In the genomic region with DNA sequence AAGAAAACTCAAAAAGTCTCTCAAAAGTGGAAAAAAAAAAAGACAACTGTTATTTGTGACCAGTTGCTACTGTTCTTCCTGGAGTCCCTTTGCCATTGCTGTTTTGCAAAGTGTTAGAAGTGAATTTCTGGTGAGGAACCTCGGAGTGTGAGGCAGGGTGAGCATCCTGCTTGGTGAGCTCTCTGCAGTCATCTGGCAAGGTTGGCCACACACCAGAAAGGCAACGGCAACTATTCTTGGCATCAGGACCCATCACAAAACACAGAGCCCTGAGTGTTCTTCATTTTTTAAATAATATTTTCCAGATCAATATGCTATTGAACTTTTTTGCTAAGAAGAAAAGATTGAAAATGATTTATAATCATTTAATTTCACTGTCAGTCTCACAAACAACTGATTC, we compare ENCODE assay signal across 17 cellular contexts.
"Had no signal": no experiment of that assay in that cellular context is flagged by ENCODE, and none has a peak within 500 bp of the region (broad histone marks: within the 10 kb centered on the region; RNA-seq: fewer than 3 reads in every experiment).

No MANE protein-coding gene starts in this region.

- H3K4me1 Mint-ChIP-seq: activated CD8-positive, alpha-beta memory T cell treated with anti-CD3 and anti-CD28 coated beads, Interleukin-2, amount 10 ng/mL, durations not matched to agents 7 days and 5 days had no signal

- H3K27ac Mint-ChIP-seq: activated CD4-positive, alpha-beta memory T cell treated with anti-CD3 and anti-CD28 coated beads for 36 hours; activated CD8-positive, alpha-beta memory T cell treated with anti-CD3 and anti-CD28 coated beads, Interleukin-2, amount 10 ng/mL, durations not matched to agents 7 days and 5 days; activated T-cell treated with anti-CD3 and anti-CD28 coated beads, Interleukin-2, amount 50 U/mL, for 24 hours; naive thymus-derived CD4-positive, alpha-beta T cell; type B pancreatic cell had no signal

- H3K27me3 Mint-ChIP-seq: type B pancreatic cell had no signal

- ATAC-seq: activated CD8-positive, alpha-beta memory T cell treated with anti-CD3 and anti-CD28 coated beads, Interleukin-2, amount 10 ng/mL, durations not matched to agents 7 days and 5 days; foreskin keratinocyte; mucosa of descending colon; naive thymus-derived CD4-positive, alpha-beta T cell had no signal

- H3K36me3 Mint-ChIP-seq: activated CD4-positive, alpha-beta memory T cell treated with anti-CD3 and anti-CD28 coated beads for 36 hours; activated CD8-positive, alpha-beta memory T cell treated with anti-CD3 and anti-CD28 coated beads, Interleukin-2, amount 10 ng/mL, durations not matched to agents 7 days and 5 days; naive thymus-derived CD4-positive, alpha-beta T cell had no signal

- FAIRE-seq: pancreas had no signal

- H3K4me3 Mint-ChIP-seq: activated CD4-positive, alpha-beta memory T cell treated with anti-CD3 and anti-CD28 coated beads for 36 hours; activated CD8-positive, alpha-beta memory T cell treated with anti-CD3 and anti-CD28 coated beads, Interleukin-2, amount 10 ng/mL, durations not matched to agents 7 days and 5 days; activated T-cell treated with anti-CD3 and anti-CD28 coated beads, Interleukin-2, amount 50 U/mL, for 24 hours; naive thymus-derived CD4-positive, alpha-beta T cell; type B pancreatic cell had no signal

- DNase-seq: activated CD4-positive, alpha-beta memory T cell treated with anti-CD3 and anti-CD28 coated beads for 36 hours; activated CD4-positive, alpha-beta T cell treated with anti-CD3 and anti-CD28 coated beads for 1 hour; activated CD8-positive, alpha-beta memory T cell treated with anti-CD3 and anti-CD28 coated beads, Interleukin-2, amount 10 ng/mL, durations not matched to agents 7 days and 5 days; activated effector memory CD4-positive, alpha-beta T cell treated with Interleukin-2 at 50 U/mL for 16 hours; activated naive CD4-positive, alpha-beta T cell treated with anti-CD3 and anti-CD28 coated beads, Interleukin-2, amount 50 U/mL, for 16 hours; activated T-cell treated with anti-CD3 and anti-CD28 coated beads, Interleukin-2, amount 50 U/mL, for 24 hours; caudate nucleus; esophagus squamous epithelium; foreskin keratinocyte; mucosa of descending colon; naive thymus-derived CD4-positive, alpha-beta T cell; pancreas; stimulated activated CD4-positive, alpha-beta T cell treated with anti-CD3 and anti-CD28 coated beads, Interleukin-4, amount 100 ng/mL, for 4 hours; stimulated activated CD8-positive, alpha-beta memory T cell treated with anti-CD3 and anti-CD28 coated beads, Interleukin-4, amount 100 ng/mL, for 48 hours; stimulated activated naive CD4-positive, alpha-beta T cell treated with Interleukin-2 at 50 U/mL for 16 hours; substantia nigra had no signal

- H3K9me3 Mint-ChIP-seq: activated CD4-positive, alpha-beta memory T cell treated with anti-CD3 and anti-CD28 coated beads for 36 hours; activated T-cell treated with anti-CD3 and anti-CD28 coated beads, Interleukin-2, amount 50 U/mL, for 24 hours; naive thymus-derived CD4-positive, alpha-beta T cell; type B pancreatic cell had no signal
